In the genomic region with DNA sequence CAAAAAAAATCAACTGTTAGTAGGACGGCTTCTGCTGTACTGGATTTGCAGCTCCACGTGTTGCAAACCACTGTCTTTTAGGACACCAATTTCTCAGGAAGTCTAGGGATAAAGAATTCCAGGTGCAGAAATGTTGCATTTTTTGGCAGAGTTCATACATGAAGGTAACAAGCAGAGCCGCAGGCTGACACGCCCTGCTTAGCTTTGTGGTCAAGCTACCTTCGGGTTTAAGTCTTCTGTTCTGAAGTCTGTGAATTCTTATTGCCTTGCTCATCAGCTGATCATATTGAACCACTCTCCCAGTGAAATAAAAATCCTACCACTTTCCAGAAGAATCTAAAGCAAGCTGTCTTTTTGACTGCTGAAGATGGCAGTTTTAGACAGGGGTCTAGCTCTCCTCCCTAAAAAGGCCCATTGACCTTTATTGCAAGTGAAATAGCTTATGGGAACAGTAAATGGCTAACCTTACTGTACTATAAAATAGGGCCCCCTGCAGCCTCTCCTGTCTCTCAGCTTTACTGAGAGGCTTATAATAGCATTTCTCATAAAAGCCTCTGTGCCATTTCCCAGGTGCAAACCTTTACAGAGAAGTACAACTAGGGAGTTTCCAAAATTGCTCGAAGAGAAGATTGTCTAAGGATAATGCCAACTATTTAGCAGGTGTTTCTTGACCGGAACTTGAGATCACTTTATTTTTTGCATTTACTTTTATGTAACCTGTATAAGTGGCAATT, we compare ENCODE assay signal across 12 cellular contexts.
DNase-seq lines count a peak whose midpoint lies in the region; ATAC-seq and TF ChIP-seq lines count a peak whose summit lies in the region.
"Had no signal": no experiment of that assay in that cellular context is flagged by ENCODE, and none has a peak within 500 bp of the region (broad histone marks: within the 10 kb centered on the region; RNA-seq: fewer than 3 reads in every experiment).

No MANE protein-coding gene starts in this region.

- ATAC-seq in HG03442 (IDR thresholded peaks at IDR 0.05; ENCODE audit: unreplicated experiment) = no peak

- TF ChIP-seq EP300 in Ishikawa (IDR thresholded peaks at IDR 0.05; ENCODE audit: borderline replicate concordance) = no peak; the same call in 1 of the 2 replicates

- intact Hi-C loops in dorsolateral prefrontal cortex (cut with DNase I) = no loop called here

- DNase-seq in AG08395 (ENCODE audit: low spot score) (peak; percentile 16), amniotic epithelial cell (ENCODE audit: low read depth) (peak; percentile 49), kidney glomerular epithelial cell (lab: John Stamatoyannopoulos, UW) (peak; percentile 74), mucosa of gallbladder (ENCODE audit: low spot score) (no peak), dorsolateral prefrontal cortex (no peak), cerebellum (ENCODE audit: low spot score) (no peak)
- DNase-seq: activated naive CD8-positive, alpha-beta T cell treated with anti-CD3 and anti-CD28 coated beads for 36 hours; GOT3; nucleus accumbens; spleen had no signal

- TF ChIP-seq CTCF in dorsolateral prefrontal cortex (IDR thresholded peaks at IDR 0.05 in 54 of 56, conservative IDR thresholded peaks at IDR 0.05 in 2 of 56; ENCODE audit: low read depth in 1 of 56, partially characterized antibody in 56 of 56) = no peak

- H3K4me3 ChIP-seq in dorsolateral prefrontal cortex = no peak overlapping the region
- H3K4me3 ChIP-seq: spleen had no signal

- peak; percentile 3; the same call in 1 of the 2 replicates for TF ChIP-seq RAD21 in Ishikawa (IDR thresholded peaks at IDR 0.05; ENCODE audit: low read depth)

- no peak overlapping the region for H3K27ac ChIP-seq in dorsolateral prefrontal cortex
- H3K27ac ChIP-seq: spleen had no signal

- no peaks in the 10 kb centered on the region for H3K27me3 ChIP-seq in dorsolateral prefrontal cortex

TF ChIP-seq in Ishikawa, 13 proteins besides CTCF, POLR2A, EP300 and RAD21:
- TF ChIP-seq TEAD4 (IDR thresholded peaks at IDR 0.05) = peak; percentile 38; the same call in 1 of the 2 replicates
- TF ChIP-seq ZBTB7A (IDR thresholded peaks at IDR 0.05; ENCODE audit: low read depth) = no peak
- no peak for TF ChIP-seq CEBPB (IDR thresholded peaks at IDR 0.05)
- TF ChIP-seq, protein P1, sequence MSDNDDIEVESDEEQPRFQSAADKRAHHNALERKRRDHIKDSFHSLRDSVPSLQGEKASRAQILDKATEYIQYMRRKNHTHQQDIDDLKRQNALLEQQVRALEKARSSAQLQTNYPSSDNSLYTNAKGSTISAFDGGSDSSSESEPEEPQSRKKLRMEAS (IDR thresholded peaks at IDR 0.05) = 0 out of 2 replicates have a peak, but pooled peaks have one; percentile 19
TF ChIP-seq in Ishikawa: peak in this region for 2.

Comparison
In these comparisons a context has a peak if more than half of its experiments do, and no peak if none do; other contexts are left out.
1. DNase-seq: peak in AG08395 (single experiment), amniotic epithelial cell (single experiment) and kidney glomerular epithelial cell (single experiment); none in mucosa of gallbladder (single experiment), dorsolateral prefrontal cortex (0 of 10) and cerebellum (single experiment).